20 cellular contexts compared by ENCODE assay signal in genomic region chr5:3276891-3277290, GRCh38.
"Had no signal": no experiment of that assay in that cellular context is flagged by ENCODE, and none has a peak within 500 bp of the region (broad histone marks: within the 10 kb centered on the region; RNA-seq: fewer than 3 reads in every experiment).

No MANE protein-coding gene starts in this region.

- H3K27ac ChIP-seq: body of pancreas, hepatocyte, lower lobe of right lung, tibial nerve, uterus had no signal

- H3K4me3 ChIP-seq: body of pancreas, hepatocyte, lower lobe of right lung, tibial nerve, uterus had no signal

- H2AFZ ChIP-seq: hepatocyte had no signal

- H3K4me1 Mint-ChIP-seq: activated CD4-positive, alpha-beta T cell treated with anti-CD3 and anti-CD28 coated beads for 36 hours; activated naive CD8-positive, alpha-beta T cell treated with anti-CD3 and anti-CD28 coated beads, Interleukin-2, amount 10 ng/mL, durations not matched to agents 7 days and 5 days had no signal

- ATAC-seq: activated CD4-positive, alpha-beta T cell treated with anti-CD3 and anti-CD28 coated beads for 36 hours; body of pancreas; effector memory CD8-positive, alpha-beta T cell; left colon had no signal

- H3K27me3 Mint-ChIP-seq: activated CD4-positive, alpha-beta memory T cell treated with anti-CD3 and anti-CD28 coated beads for 36 hours; activated naive CD8-positive, alpha-beta T cell treated with anti-CD3 and anti-CD28 coated beads, Interleukin-2, amount 10 ng/mL, durations not matched to agents 7 days and 5 days; effector memory CD8-positive, alpha-beta T cell; natural killer cell treated with Interleukin-12 subunit alpha and Interleukin-12 subunit beta and Interleukin-15 and Interleukin-18, amount 100 ng/mL, for 72 hours had no signal

- H3K79me2 ChIP-seq: hepatocyte had no signal

- DNase-seq: activated CD4-positive, alpha-beta memory T cell treated with anti-CD3 and anti-CD28 coated beads for 36 hours; activated CD4-positive, alpha-beta T cell treated with anti-CD3 and anti-CD28 coated beads for 36 hours; activated naive CD4-positive, alpha-beta T cell treated with Interleukin-2 at 50 U/mL for 16 hours; activated naive CD8-positive, alpha-beta T cell treated with anti-CD3 and anti-CD28 coated beads, Interleukin-2, amount 10 ng/mL, durations not matched to agents 7 days and 5 days; activated T-cell treated with anti-CD3 and anti-CD28 coated beads for 4 hours; body of pancreas; effector memory CD8-positive, alpha-beta T cell; left colon; lower lobe of right lung; nucleus accumbens; stimulated activated CD4-positive, alpha-beta T cell treated with anti-CD3 and anti-CD28 coated beads, Interleukin-12 subunit alpha, Interleukin-12 subunit beta, amount 100 ng/mL, for 4 hours; stimulated activated CD4-positive, alpha-beta T cell treated with anti-CD3 and anti-CD28 coated beads, Interleukin-1b, Interleukin-23, amount 100 ng/mL, for 48 hours; stimulated activated naive CD8-positive, alpha-beta T cell treated with anti-CD3 and anti-CD28 coated beads, Interleukin-15, Interleukin-2, amounts not matched to agents 100 U/mL and 50 U/mL, for 24 hours; substantia nigra; uterus had no signal

- H3K36me3 ChIP-seq: lower lobe of right lung, tibial nerve, uterus had no signal

- H3K36me3 Mint-ChIP-seq: activated CD4-positive, alpha-beta memory T cell treated with anti-CD3 and anti-CD28 coated beads for 36 hours; activated naive CD8-positive, alpha-beta T cell treated with anti-CD3 and anti-CD28 coated beads, Interleukin-2, amount 10 ng/mL, durations not matched to agents 7 days and 5 days; natural killer cell treated with Interleukin-12 subunit alpha and Interleukin-12 subunit beta and Interleukin-15 and Interleukin-18, amount 100 ng/mL, for 72 hours had no signal

- H3K4me3 Mint-ChIP-seq: activated CD4-positive, alpha-beta memory T cell treated with anti-CD3 and anti-CD28 coated beads for 36 hours; activated CD4-positive, alpha-beta T cell treated with anti-CD3 and anti-CD28 coated beads for 36 hours; activated naive CD8-positive, alpha-beta T cell treated with anti-CD3 and anti-CD28 coated beads, Interleukin-2, amount 10 ng/mL, durations not matched to agents 7 days and 5 days; effector memory CD8-positive, alpha-beta T cell; natural killer cell treated with Interleukin-12 subunit alpha and Interleukin-12 subunit beta and Interleukin-15 and Interleukin-18, amount 100 ng/mL, for 72 hours; T-helper 2 cell treated with Interferon-gamma antibody and Interleukin-4, amounts not matched to agents 5 μg/mL and 100 μg/mL, for 36 hours had no signal

- H3K4me2 ChIP-seq: hepatocyte had no signal

- H3K27me3 ChIP-seq: body of pancreas, hepatocyte, tibial nerve, uterus had no signal

- H3K27ac Mint-ChIP-seq: activated CD4-positive, alpha-beta memory T cell treated with anti-CD3 and anti-CD28 coated beads for 36 hours; activated CD4-positive, alpha-beta T cell treated with anti-CD3 and anti-CD28 coated beads for 36 hours; activated naive CD8-positive, alpha-beta T cell treated with anti-CD3 and anti-CD28 coated beads, Interleukin-2, amount 10 ng/mL, durations not matched to agents 7 days and 5 days; activated T-helper 2 cell treated with anti-CD3 and anti-CD28 coated beads, Interferon-gamma antibody, Interleukin-2, Interleukin-4, amounts not matched to agents 10 μg/mL and 5 μg/mL and 100 μg/mL, durations not matched to agents 14 hours and 24 hours and 36 hours; effector memory CD8-positive, alpha-beta T cell; natural killer cell treated with Interleukin-12 subunit alpha and Interleukin-12 subunit beta and Interleukin-15 and Interleukin-18, amount 100 ng/mL, for 72 hours; T-helper 2 cell treated with Interferon-gamma antibody and Interleukin-4, amounts not matched to agents 5 μg/mL and 100 μg/mL, for 36 hours had no signal

- H3K4me1 ChIP-seq: body of pancreas, lower lobe of right lung, tibial nerve, uterus had no signal
